Comparison of ENCODE assay signal across 8 cellular contexts in genomic region chr6:34055223-34055933, GRCh38.
A peak's percentile ranks its signal among the peaks of the same experiment; 100 is the strongest.
DNase-seq lines count a peak whose midpoint lies in the region; ATAC-seq and TF ChIP-seq lines count a peak whose summit lies in the region.

No MANE protein-coding gene starts in this region.

- H4K8ac ChIP-seq in neuronal stem cell (ENCODE audit: low read depth, low read length) = no peak overlapping the region

- H3K79me1 ChIP-seq in neuronal stem cell (ENCODE audit: low read depth, low read length) = no peaks in the 10 kb centered on the region

- no peaks in the 10 kb centered on the region for H3K9me3 ChIP-seq in neuronal stem cell (replicated peaks in 1 of 2; ENCODE audit: control insufficient read depth in 2 of 2, insufficient read depth in 1 of 2, low read depth in 1 of 2, low read length in 2 of 2)

- H3K27ac ChIP-seq in neuronal stem cell (replicated peaks; ENCODE audit: low read length) = no peak overlapping the region

- peaks cover 0 to 17% of the 10 kb centered on the region in 2 donors for H3K4me1 ChIP-seq in neuronal stem cell (ENCODE audit: control insufficient read depth in 2 of 2, insufficient read depth in 1 of 2, low read depth in 1 of 2, low read length in 2 of 2)

- H3K23ac ChIP-seq in neuronal stem cell (ENCODE audit: low read depth, low read length, poor library complexity) = no peak overlapping the region

- H4K91ac ChIP-seq in neuronal stem cell (ENCODE audit: low read depth, low read length, poor library complexity) = no peak overlapping the region

- H3K4me3 ChIP-seq in fibroblast of mammary gland (ENCODE audit: control insufficient read depth, low read depth, low read length) (no peak overlapping the region), neuronal stem cell (ENCODE audit: low read length in 2 of 2) (no peak overlapping the region)

- ATAC-seq in HG02970 (IDR thresholded peaks at IDR 0.05; ENCODE audit: low FRiP score, unreplicated experiment) = no peak

- H2AFZ ChIP-seq in neuronal stem cell (ENCODE audit: low read length) = no peak overlapping the region

- H2BK15ac ChIP-seq in neuronal stem cell (ENCODE audit: low read length) = peak overlapping the region; percentile 47

- no peaks in the 10 kb centered on the region for H3K36me3 ChIP-seq in neuronal stem cell (replicated peaks in 1 of 2; ENCODE audit: control insufficient read depth in 2 of 2, insufficient read depth in 2 of 2, low read length in 2 of 2)

- H3K14ac ChIP-seq in neuronal stem cell (ENCODE audit: low read length) = peak overlapping the region; percentile 39

- no CpG with 5 or more reads among the region's 18 CpGs for WGBS in neuronal stem cell (ENCODE audit: extremely low coverage in 2 of 2, insufficient read length in 2 of 2, insufficient replicate concordance in 1 of 2), 2 donors

- no peak overlapping the region for H3K4ac ChIP-seq in neuronal stem cell (ENCODE audit: low read length)

- no peak overlapping the region for H2AK5ac ChIP-seq in neuronal stem cell (ENCODE audit: low read depth, low read length)

- H3K27me3 ChIP-seq in neuronal stem cell (ENCODE audit: control insufficient read depth in 3 of 3, insufficient read depth in 3 of 3, low read depth in 1 of 3, low read length in 3 of 3) = peaks cover 0 to 25% (median 0%) of the 10 kb centered on the region in 3 experiments

- no peak overlapping the region for H2BK12ac ChIP-seq in neuronal stem cell (ENCODE audit: low read length)

- peak; percentile 72 for TF ChIP-seq CTCF in fibroblast of mammary gland (conservative IDR thresholded peaks at IDR 0.05; ENCODE audit: control insufficient read depth, insufficient read depth, low read depth, low read length)

- H3K9ac ChIP-seq in neuronal stem cell (ENCODE audit: low read depth, low read length, poor library complexity) = no peak overlapping the region

- peak overlapping the region; percentile 23 for H3K18ac ChIP-seq in neuronal stem cell (ENCODE audit: low read length)

- no peak overlapping the region for H2BK120ac ChIP-seq in neuronal stem cell (ENCODE audit: low read depth, low read length)

- no peak overlapping the region for H3K4me2 ChIP-seq in neuronal stem cell (ENCODE audit: insufficient read depth, low read length, poor library complexity, severe bottlenecking)

- H2BK5ac ChIP-seq in neuronal stem cell (ENCODE audit: low read length) = no peak overlapping the region

- DNase-seq in COLO829 (ENCODE audit: low spot score) (peak; percentile 51), HT1080 (ENCODE audit: low read depth) (peak; percentile 64), OCI-M1 (lab: John Stamatoyannopoulos, UW) (peak; percentile 82), activated T-cell treated with anti-CD3 and anti-CD28 coated beads for 48 hours (ENCODE audit: low read depth) (peak; percentile 57), fibroblast of mammary gland (ENCODE audit: low read depth) (peak; percentile 59), neuronal stem cell (ENCODE audit: low spot score) (peak; percentile 73), superior temporal gyrus (ENCODE audit: extremely low spot score) (peak; percentile 53)
